Comparison of ENCODE assay signal across 9 cellular contexts in genomic region chr6:35046862-35047261, GRCh38.
A peak's percentile ranks its signal among the peaks of the same experiment; 100 is the strongest.
DNase-seq lines count a peak whose midpoint lies in the region; TF ChIP-seq lines count a peak whose summit lies in the region.
"Had no signal": no experiment of that assay in that cellular context is flagged by ENCODE, and none has a peak within 500 bp of the region (broad histone marks: within the 10 kb centered on the region; RNA-seq: fewer than 3 reads in every experiment).

No MANE protein-coding gene starts in this region.

- no peaks in the 10 kb centered on the region for H3K36me3 ChIP-seq in colonic mucosa
- peaks cover 15% of the 10 kb centered on the region for H3K36me3 ChIP-seq in mesodermal cell (ENCODE audit: control insufficient read depth, insufficient read depth, low read length)
- no peaks in the 10 kb centered on the region for H3K36me3 ChIP-seq in transverse colon

- TF ChIP-seq POLR2A in NB4 (IDR thresholded peaks at IDR 0.05; ENCODE audit: extremely low read depth, insufficient read length), result no peak
- TF ChIP-seq POLR2A in transverse colon (IDR thresholded peaks at IDR 0.05), result no peak

- no peak overlapping the region for H3K4me3 ChIP-seq in NB4 (ENCODE audit: low read depth, low read length)
- no peak overlapping the region for H3K4me3 ChIP-seq in colonic mucosa
- H3K4me3 ChIP-seq in mesodermal cell (ENCODE audit: extremely low read depth, insufficient read depth, low read length, poor library complexity, severe bottlenecking), result no peak overlapping the region
- H3K4me3 ChIP-seq in transverse colon, result no peak overlapping the region

- H3K27ac ChIP-seq in colonic mucosa (peak overlapping the region; percentile 95), mesodermal cell (ENCODE audit: low read depth, low read length, severe bottlenecking) (peak overlapping the region; percentile 93), transverse colon (peak overlapping the region; percentile 85 to 91 (median 90))

- DNase-seq in NB4 (ENCODE audit: low read depth) (peak; percentile 88), colonic mucosa (no peak), transverse colon (no peak), posterior cingulate gyrus (no peak), NCI-H128 (lab: John Stamatoyannopoulos, UW; ENCODE audit: unreplicated experiment) (no peak)
- no peak for DNase-seq in stimulated activated CD4-positive, alpha-beta T cell treated with anti-CD3 and anti-CD28 coated beads, Interleukin-4, amount 100 ng/mL, for 4 hours
- DNase-seq: activated naive CD4-positive, alpha-beta T cell treated with Interleukin-2 at 50 U/mL for 16 hours; natural killer cell had no signal

- intact Hi-C loops in colonic mucosa (cut with DNase I) (no loop called here), transverse colon (cut with DNase I; ENCODE audit: low total_unique reads) (loop anchor here (5.0 kb wide), 1 partner anchor 1630 kb away; the partner anchor contains the start of gene CUTA), posterior cingulate gyrus (cut with DNase I) (no loop called here)

- H3K9me3 ChIP-seq in colonic mucosa (no peaks in the 10 kb centered on the region), mesodermal cell (ENCODE audit: control insufficient read depth, low read length) (no peaks in the 10 kb centered on the region), transverse colon (no peaks in the 10 kb centered on the region)

- peaks cover 43% of the 10 kb centered on the region for H3K4me1 ChIP-seq in colonic mucosa
- H3K4me1 ChIP-seq in mesodermal cell (ENCODE audit: control insufficient read depth, insufficient read depth, low read length, poor library complexity, severe bottlenecking), result peaks cover 61% of the 10 kb centered on the region
- peaks cover 69 to 100% (median 81%) of the 10 kb centered on the region in 4 donors for H3K4me1 ChIP-seq in transverse colon

- H3K27me3 ChIP-seq in colonic mucosa (no peaks in the 10 kb centered on the region), transverse colon (no peaks in the 10 kb centered on the region)

- WGBS in mesodermal cell (ENCODE audit: insufficient coverage in 2 of 2), 2 experiments, result no CpG with 5 or more reads among the region's 1 CpG
- WGBS in transverse colon (ENCODE audit: low coverage in 1 of 2), 2 donors, result 52% methylated on average over 1 of the region's 1 CpG; no CpG with 5 or more reads in 1 of the 2 donors

- TF ChIP-seq CTCF in NB4 (IDR thresholded peaks at IDR 0.05; ENCODE audit: low read depth, low read length), result no peak
- no peak for TF ChIP-seq CTCF in colonic mucosa (IDR thresholded peaks at IDR 0.05)
- no peak for TF ChIP-seq CTCF in transverse colon (IDR thresholded peaks at IDR 0.05)

- no peak for TF ChIP-seq EP300 in transverse colon (IDR thresholded peaks at IDR 0.05; ENCODE audit: low read depth)

- no peak overlapping the region for H3K9ac ChIP-seq in colonic mucosa (ENCODE audit: low read depth in 2 of 2, low read length in 2 of 2)

- in situ Hi-C loops in transverse colon (cut with MboI; ENCODE audit: low pct_ligation_motif_present in 1 of 4, low pct_unique_long_range_greater_than_20kb in 1 of 4, low sequenced_read_pairs in 3 of 4), result no loop called here
